In the genomic region with DNA sequence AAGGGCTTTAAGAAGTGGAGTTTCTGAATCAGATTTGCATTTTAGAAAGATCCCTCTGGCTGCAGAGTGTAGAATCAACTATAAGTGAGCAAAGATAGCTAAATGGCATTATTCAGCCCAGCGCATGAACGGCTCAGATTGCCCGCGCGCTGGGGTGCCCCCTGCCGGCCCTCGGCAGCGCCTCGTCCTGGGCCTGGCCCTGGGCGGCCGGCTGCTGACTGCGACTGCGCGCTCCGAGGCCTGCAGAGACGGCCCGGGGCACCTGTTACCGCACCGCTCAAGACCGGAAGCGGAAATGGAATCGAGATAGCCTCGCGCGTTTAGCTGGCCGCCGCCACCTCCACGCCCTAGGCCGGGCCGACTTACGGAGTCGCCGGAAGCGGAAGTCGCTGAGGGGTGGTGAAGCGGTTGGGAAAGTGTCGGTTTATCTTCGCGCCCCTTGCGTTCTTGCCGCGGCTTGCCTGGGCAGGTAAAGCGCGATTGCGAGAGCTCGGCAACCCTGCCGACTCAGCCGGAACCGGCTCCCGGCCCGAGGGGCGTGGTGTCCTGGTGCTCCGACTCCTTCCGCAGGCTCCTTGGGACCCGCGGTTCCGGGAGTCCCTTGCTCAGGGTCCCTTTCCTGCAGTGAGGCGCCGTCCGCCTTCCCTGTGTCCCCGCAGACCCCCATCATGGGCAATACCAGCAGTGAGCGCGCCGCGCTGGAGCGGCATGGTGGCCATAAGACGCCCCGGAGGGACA, we compare ENCODE assay signal across 8 cellular contexts. TPM values are rescaled to one million over a fixed set of nuclear protein-coding genes. Genes with fewer than 3 reads are reported as not detected.
DNase-seq lines count a peak whose midpoint lies in the region; ATAC-seq and TF ChIP-seq lines count a peak whose summit lies in the region.

A gene with protein sequence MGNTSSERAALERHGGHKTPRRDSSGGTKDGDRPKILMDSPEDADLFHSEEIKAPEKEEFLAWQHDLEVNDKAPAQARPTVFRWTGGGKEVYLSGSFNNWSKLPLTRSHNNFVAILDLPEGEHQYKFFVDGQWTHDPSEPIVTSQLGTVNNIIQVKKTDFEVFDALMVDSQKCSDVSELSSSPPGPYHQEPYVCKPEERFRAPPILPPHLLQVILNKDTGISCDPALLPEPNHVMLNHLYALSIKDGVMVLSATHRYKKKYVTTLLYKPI (plus strand): TSS at position 557 of the 738 bp plus-strand sequence. CDS start 112 bp downstream, at position 669.

- intact Hi-C loops in cardiac septum (cut with DNase I): loop anchor here (5.0 kb wide), 1 partner anchor 115 kb away; no protein-coding TSS in a partner anchor

- H3K36me3 ChIP-seq in adipocyte (ENCODE audit: control insufficient read depth, insufficient read depth, low read length, severe bottlenecking): peaks cover 19% of the 10 kb centered on the region

- H3K36me3 Mint-ChIP-seq in type B pancreatic cell: peaks cover 12% of the 10 kb centered on the region

- H3K27ac Mint-ChIP-seq in type B pancreatic cell: peak within 1 kb of the TSS; percentile 85

- TF ChIP-seq CTCF in GM12875 (IDR thresholded peaks at IDR 0.05; ENCODE audit: borderline replicate concordance, insufficient read depth, low read depth, low read length) (peak; percentile 91), type B pancreatic cell (conservative IDR thresholded peaks at IDR 0.05) (peak; percentile 96)

- peaks cover 21% of the 10 kb centered on the region for H3K4me1 ChIP-seq in adipocyte (ENCODE audit: control insufficient read depth, insufficient read depth, low read length)

- peaks cover 4% of the 10 kb centered on the region for H3K27me3 Mint-ChIP-seq in type B pancreatic cell

- peak within 1 kb of the TSS; percentile 94 for H3K4me3 Mint-ChIP-seq in type B pancreatic cell

- peak within 1 kb of the TSS; percentile 98 for H3K9ac ChIP-seq in adipocyte (ENCODE audit: low read length)

- H3K9me3 ChIP-seq in adipocyte (ENCODE audit: control insufficient read depth, low read length): no peaks in the 10 kb centered on the region

- DNase-seq in NCI-H1417 treated with DMSO at 0.1 percent for 48 hours (lab: John Stamatoyannopoulos, UW) (peak; percentile 89), SW480 (ENCODE audit: low spot score) (peak; percentile 96), adipocyte (ENCODE audit: low read depth) (peak; percentile 99), cardiac septum (ENCODE audit: low spot score) (peak; percentile 97), pons (ENCODE audit: low spot score) (peak; percentile 94), type B pancreatic cell (ENCODE audit: extremely low spot score, unreplicated experiment) (peak; percentile 98)

- no peaks in the 10 kb centered on the region for H3K27me3 ChIP-seq in adipocyte (replicated peaks; ENCODE audit: control insufficient read depth, insufficient read depth, low read length)

- H3K4me3 ChIP-seq in GM12875 (ENCODE audit: low read depth, low read length) (peak within 1 kb of the TSS; percentile 82), adipocyte (ENCODE audit: low read length) (peak within 1 kb of the TSS; percentile 99)

- peaks cover 24% of the 10 kb centered on the region for H3K4me1 Mint-ChIP-seq in type B pancreatic cell (ENCODE audit: unreplicated experiment)

- peak; percentile 96 for ATAC-seq in HG02798 (IDR thresholded peaks at IDR 0.05; ENCODE audit: poor library complexity, unreplicated experiment)

- no peaks in the 10 kb centered on the region for H3K9me3 Mint-ChIP-seq in type B pancreatic cell

RNA-seq across cellular contexts. Expression of the gene that starts here (rescaled TPM):
- total RNA-seq in cardiac septum: 12.2 TPM
- total RNA-seq in type B pancreatic cell (ENCODE audit: low replicate concordance): 26.5 and 32.5 TPM in 2 replicates

Comparison
In these comparisons a context has a peak if more than half of its experiments do, and no peak if none do; other contexts are left out.
1. Peak in every context shown above with its lines: DNase-seq, ATAC-seq and H3K4me3 ChIP-seq.